ENCODE assay signal across 20 cellular contexts in genomic region chr2:166337932-166338331, GRCh38.
"Had no signal": no experiment of that assay in that cellular context is flagged by ENCODE, and none has a peak within 500 bp of the region (broad histone marks: within the 10 kb centered on the region; RNA-seq: fewer than 3 reads in every experiment).

No MANE protein-coding gene starts in this region.

- H3K4me3 ChIP-seq: dorsolateral prefrontal cortex, lung, psoas muscle, right lobe of liver, tibial nerve had no signal

- H3K36me3 ChIP-seq: right lobe of liver, tibial nerve had no signal

- H3K27ac ChIP-seq: dorsolateral prefrontal cortex, foreskin keratinocyte, psoas muscle, right lobe of liver, tibial nerve had no signal

- ATAC-seq: esophagus mucosa; foreskin keratinocyte; left colon; left ventricle myocardium superior; naive thymus-derived CD4-positive, alpha-beta T cell; psoas muscle; right lobe of liver; stimulated activated effector memory CD8-positive, alpha-beta T cell treated with anti-CD3 and anti-CD28 coated beads, Interleukin-12 subunit alpha, Interleukin-12 subunit beta, amount 100 ng/mL, for 72 hours; stimulated activated naive CD8-positive, alpha-beta T cell treated with anti-CD3 and anti-CD28 coated beads, Interleukin-15, Interleukin-2, amounts not matched to agents 100 U/mL and 50 U/mL, for 24 hours had no signal

- H3K27me3 Mint-ChIP-seq: naive thymus-derived CD4-positive, alpha-beta T cell had no signal

- H3K4me1 ChIP-seq: psoas muscle had no signal

- H3K4me3 Mint-ChIP-seq: naive thymus-derived CD4-positive, alpha-beta T cell; nephron progenitor cell; stimulated activated effector memory CD8-positive, alpha-beta T cell treated with anti-CD3 and anti-CD28 coated beads, Interleukin-12 subunit alpha, Interleukin-12 subunit beta, amount 100 ng/mL, for 72 hours had no signal

- DNase-seq: cortex of kidney; dorsolateral prefrontal cortex; effector CD8-positive, alpha-beta T cell; foreskin keratinocyte; left colon; left ventricle myocardium superior; mesenchymal stem cell; naive thymus-derived CD4-positive, alpha-beta T cell; nephron progenitor cell; psoas muscle; retina; right lobe of liver; stimulated activated CD4-positive, alpha-beta T cell treated with anti-CD3 and anti-CD28 coated beads, Interleukin-4, amount 100 ng/mL, for 1 hour; stimulated activated CD8-positive, alpha-beta memory T cell treated with anti-CD3 and anti-CD28 coated beads, Interleukin-4, amount 100 ng/mL, for 48 hours; stimulated activated naive CD8-positive, alpha-beta T cell treated with anti-CD3 and anti-CD28 coated beads, Interleukin-15, Interleukin-2, amounts not matched to agents 100 U/mL and 50 U/mL, for 24 hours had no signal

- H3K9me3 Mint-ChIP-seq: nephron progenitor cell had no signal

- H3K4me1 Mint-ChIP-seq: naive thymus-derived CD4-positive, alpha-beta T cell; nephron progenitor cell; stimulated activated effector memory CD8-positive, alpha-beta T cell treated with anti-CD3 and anti-CD28 coated beads, Interleukin-12 subunit alpha, Interleukin-12 subunit beta, amount 100 ng/mL, for 72 hours had no signal

- H3K27ac Mint-ChIP-seq: naive thymus-derived CD4-positive, alpha-beta T cell; nephron progenitor cell; stimulated activated effector memory CD8-positive, alpha-beta T cell treated with anti-CD3 and anti-CD28 coated beads, Interleukin-12 subunit alpha, Interleukin-12 subunit beta, amount 100 ng/mL, for 72 hours had no signal

- FAIRE-seq: endometrium had no signal

- H3K9me3 ChIP-seq: psoas muscle, right lobe of liver, tibial nerve had no signal

- H3K36me3 Mint-ChIP-seq: naive thymus-derived CD4-positive, alpha-beta T cell; stimulated activated effector memory CD8-positive, alpha-beta T cell treated with anti-CD3 and anti-CD28 coated beads, Interleukin-12 subunit alpha, Interleukin-12 subunit beta, amount 100 ng/mL, for 72 hours had no signal

- H3K27me3 ChIP-seq: foreskin keratinocyte, right lobe of liver, tibial nerve had no signal
